ENCODE assay signal across 20 cellular contexts in genomic region chr11:47348131-47348802, GRCh38. TPM values are rescaled to one million over a fixed set of nuclear protein-coding genes. Genes with fewer than 3 reads are reported as not detected.
"Had no signal": no experiment of that assay in that cellular context is flagged by ENCODE, and none has a peak within 500 bp of the region (broad histone marks: within the 10 kb centered on the region; RNA-seq: fewer than 3 reads in every experiment).

No MANE protein-coding gene starts in this region.

- H3K4me2 ChIP-seq: KMS-11 had no signal

- H3K36me3 ChIP-seq: ascending aorta, WERI-Rb-1 had no signal

- H3K4me1 ChIP-seq: ascending aorta had no signal

- H3K9me3 ChIP-seq: ascending aorta, body of pancreas had no signal

- H3K9ac ChIP-seq: KMS-11 had no signal

- ATAC-seq: activated CD4-positive, alpha-beta T cell treated with anti-CD3 and anti-CD28 coated beads for 36 hours; activated naive CD8-positive, alpha-beta T cell treated with anti-CD3 and anti-CD28 coated beads, Interleukin-2, amount 50 U/mL, for 24 hours; activated T-cell treated with anti-CD3 and anti-CD28 coated beads, Interleukin-2, amount 50 U/mL, for 72 hours; body of pancreas had no signal

- DNase-seq: activated CD4-positive, alpha-beta T cell treated with anti-CD3 and anti-CD28 coated beads, Interleukin-2, amount 50 U/mL, for 1 hour; activated CD8-positive, alpha-beta memory T cell treated with anti-CD3 and anti-CD28 coated beads, Interleukin-2, amount 50 U/mL, for 4 hours; activated naive CD8-positive, alpha-beta T cell treated with anti-CD3 and anti-CD28 coated beads, Interleukin-2, amount 50 U/mL, for 24 hours; amniotic stem cell; body of pancreas; NCI-H1092; NCI-H2029; NCI-H510A treated with DMSO at 0.1 percent for 48 hours had no signal

- H3K27me3 ChIP-seq: ascending aorta, body of pancreas had no signal

- H3K4me3 ChIP-seq: ascending aorta, body of pancreas, SK-N-MC had no signal

- H3K27ac ChIP-seq: ascending aorta, body of pancreas, KMS-11, SK-N-MC had no signal

RNA-seq across cellular contexts. Expression of gene MYBPC3, which starts 4.2 kb away (rescaled TPM):
- total RNA-seq: activated CD4-positive, alpha-beta T cell treated with anti-CD3 and anti-CD28 coated beads for 36 hours; activated CD8-positive, alpha-beta T cell treated with anti-CD3 and anti-CD28 coated beads for 36 hours; activated naive CD4-positive, alpha-beta T cell treated with anti-CD3 and anti-CD28 coated beads, Interleukin-2, amount 50 U/mL, for 72 hours; activated T-cell treated with anti-CD3 and anti-CD28 coated beads, Interleukin-2, amount 50 U/mL, for 72 hours; activated T-helper 2 cell treated with anti-CD3 and anti-CD28 coated beads, Interferon-gamma antibody, Interleukin-2, Interleukin-4, amounts not matched to agents 10 μg/mL and 5 μg/mL and 100 μg/mL, durations not matched to agents 14 hours and 24 hours and 36 hours; ascending aorta; body of pancreas; MCF 10A; PC-3 had no signal

RNA-seq across cellular contexts. Expression of gene SPI1, which starts 30.1 kb away (rescaled TPM):
- total RNA-seq: bronchial epithelial cell, MCF 10A had no signal
